9 cellular contexts compared by ENCODE assay signal in genomic region chr1:19429611-19430010, GRCh38. TPM values are rescaled to one million over a fixed set of nuclear protein-coding genes. Genes with fewer than 3 reads are reported as not detected.
DNase-seq lines count a peak whose midpoint lies in the region; ATAC-seq, FAIRE-seq and TF ChIP-seq lines count a peak whose summit lies in the region.
"Had no signal": no experiment of that assay in that cellular context is flagged by ENCODE, and none has a peak within 500 bp of the region (broad histone marks: within the 10 kb centered on the region; RNA-seq: fewer than 3 reads in every experiment).

No MANE protein-coding gene starts in this region.

- no peaks in the 10 kb centered on the region for H3K27me3 ChIP-seq in keratinocyte (ENCODE audit: control insufficient read depth, extremely low read depth, insufficient read depth, low read length)

- dilution Hi-C loops in keratinocyte (cut with MboI; ENCODE audit: extremely low pct_ligation_motif_present, low sequenced_read_pairs), result loop anchor here (25.0 kb wide), 1 partner anchor 208 kb away; the partner anchor contains the start of gene NBL1

- no peak overlapping the region for H3K9ac ChIP-seq in keratinocyte (ENCODE audit: control insufficient read depth, extremely low read depth, insufficient read depth, low read length)

- CTCF ChIA-PET in WTC11 (lab: Charles Lee), result interaction anchor here (1.2 to 2.4 kb wide), 2 partner anchors 55 to 224 kb away, joined by 4 to 5 read pairs; no protein-coding TSS in a partner anchor

- H3K4me3 ChIP-seq in keratinocyte (ENCODE audit: control insufficient read depth in 2 of 3, extremely low read depth in 1 of 3, insufficient read depth in 2 of 3, low read depth in 1 of 3, low read length in 3 of 3), result no peak overlapping the region

- H3K9me1 ChIP-seq in keratinocyte (ENCODE audit: control insufficient read depth, extremely low read depth, insufficient read depth, low read length), result peaks cover 15% of the 10 kb centered on the region

- H3K4me2 ChIP-seq in keratinocyte (ENCODE audit: control insufficient read depth, extremely low read depth, insufficient read depth, low read depth, low read length), result peak overlapping the region; percentile 27

- POLR2A ChIA-PET in WTC11 (lab: Charles Lee), result interaction anchor here (0.9 kb wide), 1 partner anchor 13 kb away, joined by 3 read pairs; no protein-coding TSS in a partner anchor

- TF ChIP-seq POLR2A in erythroblast (IDR thresholded peaks at IDR 0.05; ENCODE audit: low read length), result no peak

- H3K9me3 ChIP-seq in keratinocyte (ENCODE audit: control insufficient read depth, low read depth, low read length), result no peaks in the 10 kb centered on the region

- peak overlapping the region; percentile 25 for H3K27ac Mint-ChIP-seq in WTC11
- H3K27ac Mint-ChIP-seq in stimulated activated naive B cell treated with anti-CD40 and anti-IgM and Interleukin-4, amounts not matched to agents 10 μg/mL and 1 μg/mL and 100 μg/mL, for 72 hours, result peak overlapping the region; percentile 15

- H3K4me1 ChIP-seq in keratinocyte (ENCODE audit: control insufficient read depth, extremely low read depth, insufficient read depth, low read length), result peaks cover 20% of the 10 kb centered on the region

- H3K79me2 ChIP-seq in keratinocyte (ENCODE audit: control insufficient read depth, insufficient read depth, low read length), result peaks cover 92% of the 10 kb centered on the region

- no peaks in the 10 kb centered on the region for H3K27me3 Mint-ChIP-seq in WTC11 (ENCODE audit: low read depth)
- H3K27me3 Mint-ChIP-seq in stimulated activated naive B cell treated with anti-CD40 and anti-IgM and Interleukin-4, amounts not matched to agents 10 μg/mL and 1 μg/mL and 100 μg/mL, for 72 hours, result no peaks in the 10 kb centered on the region

- no peak overlapping the region for H3K27ac ChIP-seq in keratinocyte (ENCODE audit: control insufficient read depth, insufficient read depth, low read length)

- peak; percentile 75 for ATAC-seq in WTC11
- ATAC-seq in stimulated activated naive B cell treated with anti-CD40 and anti-IgM and Interleukin-4, amounts not matched to agents 10 μg/mL and 1 μg/mL and 100 μg/mL, for 72 hours (replicated peaks), result no peak

- H3K9me3 Mint-ChIP-seq in WTC11, result no peaks in the 10 kb centered on the region
- no peaks in the 10 kb centered on the region for H3K9me3 Mint-ChIP-seq in stimulated activated naive B cell treated with anti-CD40 and anti-IgM and Interleukin-4, amounts not matched to agents 10 μg/mL and 1 μg/mL and 100 μg/mL, for 72 hours

- DNase-seq in NCI-H2029 treated with DMSO at 0.1 percent for 48 hours (lab: John Stamatoyannopoulos, UW), result peak; percentile 17
- no peak for DNase-seq in NCI-H2029 (lab: John Stamatoyannopoulos, UW)
- DNase-seq in WTC11 (ENCODE audit: low spot score), result no peak
- no peak for DNase-seq in keratinocyte (ENCODE audit: low read depth, low spot score)
- no peak for DNase-seq in stimulated activated naive B cell treated with anti-CD40 and anti-IgM and Interleukin-4, amounts not matched to agents 10 μg/mL and 1 μg/mL and 100 μg/mL, for 72 hours
- DNase-seq in erythroblast (lab: John Stamatoyannopoulos, UW), result no peak
- no peak for DNase-seq in NK-92 (lab: John Stamatoyannopoulos, UW; ENCODE audit: unreplicated experiment)
- no peak for DNase-seq in globus pallidus (ENCODE audit: low spot score)

- no peak overlapping the region for H2AFZ ChIP-seq in keratinocyte (ENCODE audit: control insufficient read depth, low read length)

- H4K20me1 ChIP-seq in keratinocyte (ENCODE audit: control insufficient read depth, extremely low read depth, insufficient read depth, low read length), result peaks cover 32% of the 10 kb centered on the region

- H3K36me3 Mint-ChIP-seq in WTC11, result peaks cover 5% of the 10 kb centered on the region; the same call in 1 of the 2 replicates
- peaks cover 19 to 28% of the 10 kb centered on the region in 2 donors for H3K36me3 Mint-ChIP-seq in stimulated activated naive B cell treated with anti-CD40 and anti-IgM and Interleukin-4, amounts not matched to agents 10 μg/mL and 1 μg/mL and 100 μg/mL, for 72 hours

- H3K4me1 Mint-ChIP-seq in WTC11, result peaks cover 24% of the 10 kb centered on the region
- peaks cover 52 to 70% of the 10 kb centered on the region in 2 donors for H3K4me1 Mint-ChIP-seq in stimulated activated naive B cell treated with anti-CD40 and anti-IgM and Interleukin-4, amounts not matched to agents 10 μg/mL and 1 μg/mL and 100 μg/mL, for 72 hours

- no peak for TF ChIP-seq CTCF in WTC11 (IDR thresholded peaks at IDR 0.05)
- no peak for TF ChIP-seq CTCF in keratinocyte (optimal IDR thresholded peaks at IDR 0.05 in 1 of 3, IDR thresholded peaks at IDR 0.05 in 1 of 3, conservative IDR thresholded peaks at IDR 0.05 in 1 of 3; ENCODE audit: extremely low read depth in 1 of 3, insufficient read depth in 2 of 3, low read length in 3 of 3)

- H3K36me3 ChIP-seq in keratinocyte (ENCODE audit: control insufficient read depth in 2 of 2, extremely low read depth in 1 of 2, insufficient read depth in 2 of 2, low read length in 2 of 2), result peaks cover 0 to 8% of the 10 kb centered on the region in 2 experiments

- no peak overlapping the region for H3K4me3 Mint-ChIP-seq in WTC11
- no peak overlapping the region for H3K4me3 Mint-ChIP-seq in stimulated activated naive B cell treated with anti-CD40 and anti-IgM and Interleukin-4, amounts not matched to agents 10 μg/mL and 1 μg/mL and 100 μg/mL, for 72 hours

- FAIRE-seq in keratinocyte (lab: Jason Lieb, UNC), result no peak
- FAIRE-seq: endometrium had no signal

TF ChIP-seq in WTC11, 78 proteins besides CTCF, POLR2A, EP300 and RAD21 (continues in another document):
- TF ChIP-seq, protein P1, sequence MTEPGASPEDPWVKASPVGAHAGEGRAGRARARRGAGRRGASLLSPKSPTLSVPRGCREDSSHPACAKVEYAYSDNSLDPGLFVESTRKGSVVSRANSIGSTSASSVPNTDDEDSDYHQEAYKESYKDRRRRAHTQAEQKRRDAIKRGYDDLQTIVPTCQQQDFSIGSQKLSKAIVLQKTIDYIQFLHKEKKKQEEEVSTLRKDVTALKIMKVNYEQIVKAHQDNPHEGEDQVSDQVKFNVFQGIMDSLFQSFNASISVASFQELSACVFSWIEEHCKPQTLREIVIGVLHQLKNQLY (CRISPR knock-in tag; IDR thresholded peaks at IDR 0.05), result no peak
- TF ChIP-seq FOXP1 (CRISPR knock-in tag; IDR thresholded peaks at IDR 0.05; ENCODE audit: borderline replicate concordance) (no peak), ZNF138 (CRISPR knock-in tag; conservative IDR thresholded peaks at IDR 0.05) (no peak), SP1 (CRISPR knock-in tag; conservative IDR thresholded peaks at IDR 0.05) (no peak), JUN (CRISPR knock-in tag; IDR thresholded peaks at IDR 0.05) (no peak), TEAD1 (CRISPR knock-in tag; IDR thresholded peaks at IDR 0.05) (no peak), CREB1 (CRISPR knock-in tag; IDR thresholded peaks at IDR 0.05) (no peak), PRRX2 (CRISPR knock-in tag; IDR thresholded peaks at IDR 0.05) (no peak), SMAD4 (CRISPR knock-in tag; IDR thresholded peaks at IDR 0.05) (no peak)
- TF ChIP-seq, protein P2, sequence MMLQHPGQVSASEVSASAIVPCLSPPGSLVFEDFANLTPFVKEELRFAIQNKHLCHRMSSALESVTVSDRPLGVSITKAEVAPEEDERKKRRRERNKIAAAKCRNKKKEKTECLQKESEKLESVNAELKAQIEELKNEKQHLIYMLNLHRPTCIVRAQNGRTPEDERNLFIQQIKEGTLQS (CRISPR knock-in tag; conservative IDR thresholded peaks at IDR 0.05), result no peak
- TF ChIP-seq, protein P3, sequence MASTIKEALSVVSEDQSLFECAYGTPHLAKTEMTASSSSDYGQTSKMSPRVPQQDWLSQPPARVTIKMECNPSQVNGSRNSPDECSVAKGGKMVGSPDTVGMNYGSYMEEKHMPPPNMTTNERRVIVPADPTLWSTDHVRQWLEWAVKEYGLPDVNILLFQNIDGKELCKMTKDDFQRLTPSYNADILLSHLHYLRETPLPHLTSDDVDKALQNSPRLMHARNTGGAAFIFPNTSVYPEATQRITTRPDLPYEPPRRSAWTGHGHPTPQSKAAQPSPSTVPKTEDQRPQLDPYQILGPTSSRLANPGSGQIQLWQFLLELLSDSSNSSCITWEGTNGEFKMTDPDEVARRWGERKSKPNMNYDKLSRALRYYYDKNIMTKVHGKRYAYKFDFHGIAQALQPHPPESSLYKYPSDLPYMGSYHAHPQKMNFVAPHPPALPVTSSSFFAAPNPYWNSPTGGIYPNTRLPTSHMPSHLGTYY (CRISPR knock-in tag; IDR thresholded peaks at IDR 0.05), result no peak
- TF ChIP-seq, protein P4, sequence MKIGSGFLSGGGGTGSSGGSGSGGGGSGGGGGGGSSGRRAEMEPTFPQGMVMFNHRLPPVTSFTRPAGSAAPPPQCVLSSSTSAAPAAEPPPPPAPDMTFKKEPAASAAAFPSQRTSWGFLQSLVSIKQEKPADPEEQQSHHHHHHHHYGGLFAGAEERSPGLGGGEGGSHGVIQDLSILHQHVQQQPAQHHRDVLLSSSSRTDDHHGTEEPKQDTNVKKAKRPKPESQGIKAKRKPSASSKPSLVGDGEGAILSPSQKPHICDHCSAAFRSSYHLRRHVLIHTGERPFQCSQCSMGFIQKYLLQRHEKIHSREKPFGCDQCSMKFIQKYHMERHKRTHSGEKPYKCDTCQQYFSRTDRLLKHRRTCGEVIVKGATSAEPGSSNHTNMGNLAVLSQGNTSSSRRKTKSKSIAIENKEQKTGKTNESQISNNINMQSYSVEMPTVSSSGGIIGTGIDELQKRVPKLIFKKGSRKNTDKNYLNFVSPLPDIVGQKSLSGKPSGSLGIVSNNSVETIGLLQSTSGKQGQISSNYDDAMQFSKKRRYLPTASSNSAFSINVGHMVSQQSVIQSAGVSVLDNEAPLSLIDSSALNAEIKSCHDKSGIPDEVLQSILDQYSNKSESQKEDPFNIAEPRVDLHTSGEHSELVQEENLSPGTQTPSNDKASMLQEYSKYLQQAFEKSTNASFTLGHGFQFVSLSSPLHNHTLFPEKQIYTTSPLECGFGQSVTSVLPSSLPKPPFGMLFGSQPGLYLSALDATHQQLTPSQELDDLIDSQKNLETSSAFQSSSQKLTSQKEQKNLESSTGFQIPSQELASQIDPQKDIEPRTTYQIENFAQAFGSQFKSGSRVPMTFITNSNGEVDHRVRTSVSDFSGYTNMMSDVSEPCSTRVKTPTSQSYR (CRISPR knock-in tag; IDR thresholded peaks at IDR 0.05), result no peak

RNA-seq across cellular contexts. Expression of gene CAPZB, which starts 55.7 kb away (rescaled TPM):
- 348 to 380 TPM (median 363 TPM) in 3 replicates for total RNA-seq in WTC11 (2021)
- 143 to 422 TPM (median 193 TPM) in 3 replicates for polyA plus RNA-seq in keratinocyte
- 187 TPM for polyA plus RNA-seq in keratinocyte (2011; ENCODE audit: low read depth)
- 320 and 360 TPM in 2 replicates for polyA plus RNA-seq in keratinocyte (2011; cell fraction: cytosol; rRNA removed)
- 149 and 152 TPM in 2 replicates for polyA plus RNA-seq in keratinocyte (2011; cell fraction: nucleus; rRNA removed)
- polyA plus RNA-seq in keratinocyte (2012; ENCODE audit: low replicate concordance), result 200 and 358 TPM in 2 replicates
- 121 to 170 TPM (median 134 TPM) in 3 replicates for polyA minus RNA-seq in keratinocyte
- polyA minus RNA-seq in keratinocyte (2011; cell fraction: cytosol; rRNA and poly(A)+ RNA removed), result 138 TPM
- polyA minus RNA-seq in keratinocyte (2011; cell fraction: nucleus; rRNA and poly(A)+ RNA removed), result 36.9 and 59.7 TPM in 2 replicates
